ENCODE assay signal across 1 cellular context in the genomic region with DNA sequence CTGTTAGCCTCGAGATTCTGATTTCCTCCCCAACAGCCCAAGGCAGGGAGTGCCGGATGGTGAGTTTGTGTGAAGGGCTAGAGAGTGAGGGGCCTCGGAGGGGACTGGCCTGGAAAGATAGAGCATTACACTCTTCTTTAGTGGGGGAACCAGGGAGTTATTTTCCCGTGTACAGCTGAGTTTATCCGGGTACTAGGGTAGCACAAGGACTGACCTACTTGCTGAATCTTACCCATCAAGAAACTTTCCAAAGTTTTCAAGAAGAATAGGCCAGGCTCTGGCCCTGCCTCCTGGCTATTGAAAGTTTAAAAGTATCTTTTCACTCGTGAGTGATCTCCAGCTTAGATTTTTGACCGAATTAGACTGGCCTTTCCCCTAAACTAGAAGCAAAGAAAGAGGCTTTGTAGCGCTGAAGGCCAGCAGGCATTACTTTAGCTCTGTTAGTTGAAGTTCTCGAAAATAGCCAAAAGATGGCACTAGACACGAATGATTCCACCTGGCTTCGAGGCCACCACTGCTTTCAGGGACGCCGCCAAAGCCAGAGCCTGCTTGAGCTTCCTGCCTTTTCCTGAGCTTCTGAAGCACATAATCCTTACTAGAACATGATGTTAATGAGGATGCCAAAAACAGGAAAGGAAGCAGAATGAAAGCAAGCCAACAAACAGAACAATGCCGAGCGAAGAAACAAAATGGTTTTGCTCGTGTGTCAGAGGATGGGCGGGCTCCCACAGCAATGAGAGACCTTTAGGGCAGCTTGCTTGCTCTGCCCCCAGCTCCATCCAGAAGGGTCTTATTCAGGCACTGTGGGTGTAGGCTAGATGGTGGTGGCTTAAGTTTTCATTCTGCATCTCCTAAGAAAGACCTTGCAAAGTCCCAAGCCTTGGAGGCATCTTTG.
TF ChIP-seq lines count a peak whose summit lies in the region.

No MANE protein-coding gene starts in this region.

TF ChIP-seq in HepG2, 621 proteins besides CTCF, POLR2A, EP300 and RAD21 (continued from another document):
- TF ChIP-seq, protein P1, sequence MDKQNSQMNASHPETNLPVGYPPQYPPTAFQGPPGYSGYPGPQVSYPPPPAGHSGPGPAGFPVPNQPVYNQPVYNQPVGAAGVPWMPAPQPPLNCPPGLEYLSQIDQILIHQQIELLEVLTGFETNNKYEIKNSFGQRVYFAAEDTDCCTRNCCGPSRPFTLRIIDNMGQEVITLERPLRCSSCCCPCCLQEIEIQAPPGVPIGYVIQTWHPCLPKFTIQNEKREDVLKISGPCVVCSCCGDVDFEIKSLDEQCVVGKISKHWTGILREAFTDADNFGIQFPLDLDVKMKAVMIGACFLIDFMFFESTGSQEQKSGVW (CRISPR knock-in tag; IDR thresholded peaks at IDR 0.05; ENCODE audit: borderline replicate concordance): no peak
- TF ChIP-seq ZNF234 (CRISPR knock-in tag; conservative IDR thresholded peaks at IDR 0.05) (no peak), PAXIP1 (CRISPR knock-in tag; conservative IDR thresholded peaks at IDR 0.05) (no peak), IKZF5 (CRISPR knock-in tag; IDR thresholded peaks at IDR 0.05) (no peak), NR2F6 (IDR thresholded peaks at IDR 0.05) (no peak), NR2F6 (CRISPR knock-in tag; IDR thresholded peaks at IDR 0.05) (no peak), KDM2A (CRISPR knock-in tag; IDR thresholded peaks at IDR 0.05; ENCODE audit: borderline replicate concordance, low read depth) (peak; percentile 39; the same call in 1 of the 2 replicates), ATF7-NPFF (CRISPR knock-in tag; IDR thresholded peaks at IDR 0.05; ENCODE audit: low read depth) (no peak), ZMYM2 (CRISPR knock-in tag; IDR thresholded peaks at IDR 0.05) (no peak), POLR2AphosphoS2 (IDR thresholded peaks at IDR 0.05; ENCODE audit: low read depth, low read length) (no peak), HBP1 (CRISPR knock-in tag; IDR thresholded peaks at IDR 0.05; ENCODE audit: low read depth) (no peak), ZNF607 (CRISPR knock-in tag; IDR thresholded peaks at IDR 0.05; ENCODE audit: borderline replicate concordance) (no peak), ZFAT (CRISPR knock-in tag; conservative IDR thresholded peaks at IDR 0.05) (no peak), HMGXB4 (CRISPR knock-in tag; IDR thresholded peaks at IDR 0.05; ENCODE audit: borderline replicate concordance in 1 of 2, low read depth in 1 of 2) (0 out of 4 replicates have a peak, but pooled peaks of 1 of the 2 experiments have one; percentile 19), STAG1 (CRISPR knock-in tag; IDR thresholded peaks at IDR 0.05) (peak; percentile 78), ARHGAP35 (CRISPR knock-in tag; IDR thresholded peaks at IDR 0.05; ENCODE audit: borderline replicate concordance) (no peak), ZNF577 (CRISPR knock-in tag; IDR thresholded peaks at IDR 0.05; ENCODE audit: borderline replicate concordance, low read depth) (no peak), ZXDC (CRISPR knock-in tag; IDR thresholded peaks at IDR 0.05) (no peak), TBP (CRISPR knock-in tag; IDR thresholded peaks at IDR 0.05) (no peak), ZNF18 (CRISPR knock-in tag; IDR thresholded peaks at IDR 0.05; ENCODE audit: insufficient replicate concordance) (no peak)
TF ChIP-seq in HepG2: peak in this region for 10.
